In the genomic region with DNA sequence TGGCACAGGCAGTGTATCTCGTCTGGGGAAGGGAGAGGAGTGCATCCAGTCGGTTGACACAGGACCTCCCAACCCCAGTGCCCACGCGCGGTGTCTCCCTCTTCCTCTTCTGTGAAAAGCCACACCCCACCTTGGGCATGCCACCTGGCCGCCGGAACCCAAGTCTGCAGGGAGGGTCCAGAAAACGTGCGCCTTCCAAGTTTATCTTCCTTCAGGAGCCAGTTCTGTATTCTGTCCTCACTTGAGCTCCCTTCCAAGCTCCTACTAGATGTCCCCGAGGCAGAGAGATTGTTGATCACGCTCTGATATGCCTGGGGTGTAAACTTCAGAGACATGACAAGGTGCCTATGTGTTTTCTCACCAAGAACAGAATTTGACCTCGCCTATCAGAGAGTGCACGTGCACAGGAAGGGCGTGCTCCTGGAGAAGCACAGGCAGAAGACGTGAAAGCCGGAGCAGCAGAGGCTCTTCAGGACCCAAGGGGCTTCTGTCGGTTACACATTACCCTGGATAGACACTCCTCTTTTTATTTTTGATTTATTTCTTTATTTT, we compare ENCODE assay signal across 22 cellular contexts. TPM values are rescaled to one million over a fixed set of nuclear protein-coding genes. Genes with fewer than 3 reads are reported as not detected.
DNase-seq lines count a peak whose midpoint lies in the region; FAIRE-seq and TF ChIP-seq lines count a peak whose summit lies in the region.
"Had no signal": no experiment of that assay in that cellular context is flagged by ENCODE, and none has a peak within 500 bp of the region (broad histone marks: within the 10 kb centered on the region; RNA-seq: fewer than 3 reads in every experiment).

No MANE protein-coding gene starts in this region.

- no peak overlapping the region for H3K9ac ChIP-seq in keratinocyte (ENCODE audit: control insufficient read depth, extremely low read depth, insufficient read depth, low read length)

- H3K27me3 Mint-ChIP-seq in activated CD4-positive, alpha-beta T cell treated with anti-CD3 and anti-CD28 coated beads, Interleukin-2, amount 10 ng/mL, durations not matched to agents 7 days and 5 days, result peaks cover 33% of the 10 kb centered on the region

- no peak overlapping the region for H3K27ac Mint-ChIP-seq in activated CD4-positive, alpha-beta T cell treated with anti-CD3 and anti-CD28 coated beads, Interleukin-2, amount 10 ng/mL, durations not matched to agents 7 days and 5 days
- H3K27ac Mint-ChIP-seq: immature natural killer cell; stimulated activated naive CD8-positive, alpha-beta T cell treated with anti-CD3 and anti-CD28 coated beads, Interleukin-15, Interleukin-2, amounts not matched to agents 100 ng/mL and 50 ng/mL, for 24 hours had no signal

- H3K4me1 ChIP-seq in keratinocyte (ENCODE audit: control insufficient read depth, extremely low read depth, insufficient read depth, low read length) (peaks cover 32% of the 10 kb centered on the region), transverse colon (peaks cover 3 to 39% (median 9%) of the 10 kb centered on the region in 4 donors)

- no peak for DNase-seq in activated CD4-positive, alpha-beta T cell treated with anti-CD3 and anti-CD28 coated beads, Interleukin-2, amount 10 ng/mL, durations not matched to agents 7 days and 5 days
- DNase-seq in activated CD4-positive, alpha-beta T cell treated with anti-CD3 and anti-CD28 coated beads, Interleukin-2, amount 50 U/mL, for 1 hour, result no peak
- DNase-seq in RPMI8226 (peak; percentile 23), keratinocyte (ENCODE audit: low read depth, low spot score) (no peak), transverse colon (peak; percentile 47), brain microvascular endothelial cell (no peak)
- no peak for DNase-seq in activated CD8-positive, alpha-beta memory T cell treated with anti-CD3 and anti-CD28 coated beads for 24 hours
- DNase-seq in activated naive CD4-positive, alpha-beta T cell treated with anti-CD3 and anti-CD28 coated beads, Interleukin-2, amount 50 U/mL, for 16 hours, result no peak
- DNase-seq: CD8-positive, alpha-beta memory T cell; erythroblast; immature natural killer cell; NCI-H1417; NCI-H2227 treated with DMSO at 0.1 percent for 48 hours; stimulated activated CD4-positive, alpha-beta T cell treated with anti-CD3 and anti-CD28 coated beads, Interleukin-15, amount 100 ng/mL, for 24 hours had no signal

- TF ChIP-seq CTCF in keratinocyte (optimal IDR thresholded peaks at IDR 0.05 in 1 of 3, IDR thresholded peaks at IDR 0.05 in 1 of 3, conservative IDR thresholded peaks at IDR 0.05 in 1 of 3; ENCODE audit: extremely low read depth in 1 of 3, insufficient read depth in 2 of 3, low read length in 3 of 3) (no peak), transverse colon (IDR thresholded peaks at IDR 0.05) (no peak), brain microvascular endothelial cell (IDR thresholded peaks at IDR 0.05; ENCODE audit: low read depth, low read length, missing control alignments) (no peak)

- H3K27ac ChIP-seq in keratinocyte (ENCODE audit: control insufficient read depth, insufficient read depth, low read length), result peak overlapping the region; percentile 28
- H3K27ac ChIP-seq in transverse colon, result peak overlapping the region in 2 of 4 donors; percentile 2 to 5
- no peak overlapping the region for H3K27ac ChIP-seq in brain microvascular endothelial cell
- H3K27ac ChIP-seq: SK-N-MC had no signal

- H3K9me1 ChIP-seq in keratinocyte (ENCODE audit: control insufficient read depth, extremely low read depth, insufficient read depth, low read length), result no peaks in the 10 kb centered on the region

- FAIRE-seq in keratinocyte (lab: Jason Lieb, UNC), result no peak
- FAIRE-seq: urothelium cell line had no signal

- CTCF ChIA-PET in activated CD4-positive, alpha-beta T cell treated with anti-CD3 and anti-CD28 coated beads, Interleukin-2, amount 10 ng/mL, durations not matched to agents 7 days and 5 days (lab: Charles Lee), result no interaction called here

- no peaks in the 10 kb centered on the region for H3K79me2 ChIP-seq in keratinocyte (ENCODE audit: control insufficient read depth, insufficient read depth, low read length)

- no peaks in the 10 kb centered on the region for H3K27me3 ChIP-seq in keratinocyte (ENCODE audit: control insufficient read depth, extremely low read depth, insufficient read depth, low read length)
- H3K27me3 ChIP-seq in transverse colon, result no peaks in the 10 kb centered on the region
- H3K27me3 ChIP-seq in brain microvascular endothelial cell (replicated peaks), result no peaks in the 10 kb centered on the region

- no peaks in the 10 kb centered on the region for H3K36me3 ChIP-seq in keratinocyte (ENCODE audit: control insufficient read depth in 2 of 2, extremely low read depth in 1 of 2, insufficient read depth in 2 of 2, low read length in 2 of 2)
- H3K36me3 ChIP-seq in transverse colon, result no peaks in the 10 kb centered on the region
- no peaks in the 10 kb centered on the region for H3K36me3 ChIP-seq in brain microvascular endothelial cell (replicated peaks)

- H3K4me2 ChIP-seq in keratinocyte (ENCODE audit: control insufficient read depth, extremely low read depth, insufficient read depth, low read depth, low read length), result peak overlapping the region; percentile 45

- H3K4me3 ChIP-seq in keratinocyte (ENCODE audit: control insufficient read depth in 2 of 3, extremely low read depth in 1 of 3, insufficient read depth in 2 of 3, low read depth in 1 of 3, low read length in 3 of 3) (peak overlapping the region in 1 of 3 experiments; percentile 14), transverse colon (no peak overlapping the region), brain microvascular endothelial cell (ENCODE audit: low read depth, low read length) (no peak overlapping the region)
- H3K4me3 ChIP-seq: SK-N-MC had no signal

- intact Hi-C loops in transverse colon (cut with DNase I; ENCODE audit: low total_unique reads), result no loop called here

- WGBS in transverse colon (ENCODE audit: low coverage in 1 of 2), 2 donors, result 42 to 87% methylated on average over 4 to 17 of the region's 17 CpGs

- peak overlapping the region; percentile 25 for H2AFZ ChIP-seq in keratinocyte (ENCODE audit: control insufficient read depth, low read length)

- H3K9me3 Mint-ChIP-seq in activated CD4-positive, alpha-beta T cell treated with anti-CD3 and anti-CD28 coated beads, Interleukin-2, amount 10 ng/mL, durations not matched to agents 7 days and 5 days, result no peaks in the 10 kb centered on the region
- H3K9me3 Mint-ChIP-seq: CD8-positive, alpha-beta memory T cell; dendritic cell treated with granulocyte-macrophage colony-stimulating factor and Interleukin-4, amounts not matched to agents 40 ng/mL and 50 ng/mL, for 4 days; immature natural killer cell; stimulated activated naive CD8-positive, alpha-beta T cell treated with anti-CD3 and anti-CD28 coated beads, Interleukin-15, Interleukin-2, amounts not matched to agents 100 ng/mL and 50 ng/mL, for 24 hours had no signal

- dilution Hi-C loops in keratinocyte (cut with MboI; ENCODE audit: extremely low pct_ligation_motif_present, low sequenced_read_pairs), result no loop called here

- H3K36me3 Mint-ChIP-seq in activated CD4-positive, alpha-beta T cell treated with anti-CD3 and anti-CD28 coated beads, Interleukin-2, amount 10 ng/mL, durations not matched to agents 7 days and 5 days (ENCODE audit: low read depth), result peaks cover 3% of the 10 kb centered on the region
- H3K36me3 Mint-ChIP-seq: CD8-positive, alpha-beta memory T cell; immature natural killer cell had no signal

- TF ChIP-seq EP300 in transverse colon (IDR thresholded peaks at IDR 0.05; ENCODE audit: low read depth), result no peak

- no peak for TF ChIP-seq POLR2A in transverse colon (IDR thresholded peaks at IDR 0.05)

- peak overlapping the region; percentile 18 for H3K4me3 Mint-ChIP-seq in activated CD4-positive, alpha-beta T cell treated with anti-CD3 and anti-CD28 coated beads, Interleukin-2, amount 10 ng/mL, durations not matched to agents 7 days and 5 days
- H3K4me3 Mint-ChIP-seq: dendritic cell treated with granulocyte-macrophage colony-stimulating factor and Interleukin-4, amounts not matched to agents 40 ng/mL and 50 ng/mL, for 4 days; stimulated activated naive CD8-positive, alpha-beta T cell treated with anti-CD3 and anti-CD28 coated beads, Interleukin-15, Interleukin-2, amounts not matched to agents 100 ng/mL and 50 ng/mL, for 24 hours had no signal

- H3K9me3 ChIP-seq in keratinocyte (ENCODE audit: control insufficient read depth, low read depth, low read length) (no peaks in the 10 kb centered on the region), transverse colon (no peaks in the 10 kb centered on the region)

- no peaks in the 10 kb centered on the region for H4K20me1 ChIP-seq in keratinocyte (ENCODE audit: control insufficient read depth, extremely low read depth, insufficient read depth, low read length)

- peaks cover 72% of the 10 kb centered on the region for H3K4me1 Mint-ChIP-seq in activated CD4-positive, alpha-beta T cell treated with anti-CD3 and anti-CD28 coated beads, Interleukin-2, amount 10 ng/mL, durations not matched to agents 7 days and 5 days

- in situ Hi-C loops in transverse colon (cut with MboI; ENCODE audit: low pct_ligation_motif_present in 1 of 4, low pct_unique_long_range_greater_than_20kb in 1 of 4, low sequenced_read_pairs in 3 of 4) (no loop called here), brain microvascular endothelial cell (cut with HindIII; ENCODE audit: low pct_ligation_motif_present, low sequenced_read_pairs) (no loop called here)

- POLR2A ChIA-PET in activated CD4-positive, alpha-beta T cell treated with anti-CD3 and anti-CD28 coated beads, Interleukin-2, amount 10 ng/mL, durations not matched to agents 7 days and 5 days (lab: Charles Lee), result no interaction called here

RNA-seq across cellular contexts. Expression of a gene that starts 9.6 kb away (rescaled TPM):
- not detected for total RNA-seq in activated CD4-positive, alpha-beta T cell treated with anti-CD3 and anti-CD28 coated beads, Interleukin-2, amount 10 ng/mL, durations not matched to agents 7 days and 5 days
- polyA plus RNA-seq in keratinocyte, result 0.16 to 1.1 TPM (median 0.77 TPM) in 3 replicates
- not detected for polyA plus RNA-seq in keratinocyte (2011; ENCODE audit: low read depth)
- polyA plus RNA-seq in keratinocyte (2011; cell fraction: cytosol; rRNA removed), result 0.06 and 0.22 TPM in 2 replicates
- 1.2 and 1.9 TPM in 2 replicates for polyA plus RNA-seq in keratinocyte (2011; cell fraction: nucleus; rRNA removed)
- 0.18 and 0.36 TPM in 2 replicates for polyA plus RNA-seq in keratinocyte (2012; ENCODE audit: low replicate concordance)
- polyA minus RNA-seq in keratinocyte, result 0.66 to 1.8 TPM in 2 of 3 replicates, not detected in the other
- 2.1 TPM for polyA minus RNA-seq in keratinocyte (2011; cell fraction: cytosol; rRNA and poly(A)+ RNA removed)
- polyA minus RNA-seq in keratinocyte (2011; cell fraction: nucleus; rRNA and poly(A)+ RNA removed), result 0.84 and 1.8 TPM in 2 replicates
- 10 to 100 TPM in 2 of 4 donors, 1 to 10 TPM in 2; 5.9 to 21.3 (median 13.3) TPM for total RNA-seq in transverse colon
- total RNA-seq: A673; CD8-positive, alpha-beta memory T cell had no signal
- polyA plus RNA-seq: CD8-positive, alpha-beta memory T cell had no signal

RNA-seq across cellular contexts. Expression of a gene that starts 49.9 kb away (rescaled TPM):
- 1 to 10 TPM; 3.4 to 5.7 TPM for total RNA-seq in activated CD4-positive, alpha-beta T cell treated with anti-CD3 and anti-CD28 coated beads, Interleukin-2, amount 10 ng/mL, durations not matched to agents 7 days and 5 days
- 4.4 to 6.5 TPM (median 6.1 TPM) in 3 replicates for polyA plus RNA-seq in keratinocyte
- polyA plus RNA-seq in keratinocyte (2011; ENCODE audit: low read depth), result 6.1 TPM
- 3.5 and 3.6 TPM in 2 replicates for polyA plus RNA-seq in keratinocyte (2011; cell fraction: cytosol; rRNA removed)
- polyA plus RNA-seq in keratinocyte (2011; cell fraction: nucleus; rRNA removed), result 8.9 and 9.9 TPM in 2 replicates
- 11.2 and 16.4 TPM in 2 replicates for polyA plus RNA-seq in keratinocyte (2012; ENCODE audit: low replicate concordance)
- polyA minus RNA-seq in keratinocyte, result 6.5 to 11.5 TPM (median 11.1 TPM) in 3 replicates
- 32.4 TPM for polyA minus RNA-seq in keratinocyte (2011; cell fraction: cytosol; rRNA and poly(A)+ RNA removed)
- polyA minus RNA-seq in keratinocyte (2011; cell fraction: nucleus; rRNA and poly(A)+ RNA removed), result 12.2 and 52.3 TPM in 2 replicates
- 10 to 100 TPM in 2 of 4 donors, 1 to 10 TPM in 2; 6.4 to 14.3 (median 9.8) TPM for total RNA-seq in transverse colon

RNA-seq across cellular contexts. Expression of a gene that starts 52.8 kb away (rescaled TPM):
- not detected for total RNA-seq in activated CD4-positive, alpha-beta T cell treated with anti-CD3 and anti-CD28 coated beads, Interleukin-2, amount 10 ng/mL, durations not matched to agents 7 days and 5 days
- polyA plus RNA-seq in keratinocyte, result not detected in 3 replicates
- not detected for polyA plus RNA-seq in keratinocyte (2011; ENCODE audit: low read depth)
- not detected in 2 replicates for polyA plus RNA-seq in keratinocyte (2011; cell fraction: cytosol; rRNA removed)
- polyA plus RNA-seq in keratinocyte (2011; cell fraction: nucleus; rRNA removed), result not detected in 2 replicates
- polyA plus RNA-seq in keratinocyte (2012; ENCODE audit: low replicate concordance), result not detected in 2 replicates
- polyA minus RNA-seq in keratinocyte, result not detected in 3 replicates
- polyA minus RNA-seq in keratinocyte (2011; cell fraction: cytosol; rRNA and poly(A)+ RNA removed), result not detected
- polyA minus RNA-seq in keratinocyte (2011; cell fraction: nucleus; rRNA and poly(A)+ RNA removed), result not detected in 2 replicates
- not detected for total RNA-seq in transverse colon
- total RNA-seq: A673; CD8-positive, alpha-beta memory T cell; glomerular endothelial cell; lung microvascular endothelial cell; renal cortical epithelial cell had no signal
- polyA plus RNA-seq: CD8-positive, alpha-beta memory T cell; immature natural killer cell had no signal

Comparison
In these comparisons a context has a peak if more than half of its experiments do, and no peak if none do; other contexts are left out.
1. DNase-seq: peak in RPMI8226 (single experiment) and transverse colon (single experiment); none in activated CD4-positive, alpha-beta T cell treated with anti-CD3 and anti-CD28 coated beads, Interleukin-2, amount 10 ng/mL, durations not matched to agents 7 days and 5 days (single experiment), activated CD4-positive, alpha-beta T cell treated with anti-CD3 and anti-CD28 coated beads, Interleukin-2, amount 50 U/mL, for 1 hour (single experiment), keratinocyte (single experiment), activated CD8-positive, alpha-beta memory T cell treated with anti-CD3 and anti-CD28 coated beads for 24 hours (single experiment), activated naive CD4-positive, alpha-beta T cell treated with anti-CD3 and anti-CD28 coated beads, Interleukin-2, amount 50 U/mL, for 16 hours (single experiment) and brain microvascular endothelial cell (single experiment).
2. RNA of a gene that starts 9.6 kb away (total RNA-seq): 5.9 to 21.3 TPM in transverse colon; not detected in activated CD4-positive, alpha-beta T cell treated with anti-CD3 and anti-CD28 coated beads, Interleukin-2, amount 10 ng/mL, durations not matched to agents 7 days and 5 days; every median in the first group is over 4 times any median in the second.